In the genomic region with DNA sequence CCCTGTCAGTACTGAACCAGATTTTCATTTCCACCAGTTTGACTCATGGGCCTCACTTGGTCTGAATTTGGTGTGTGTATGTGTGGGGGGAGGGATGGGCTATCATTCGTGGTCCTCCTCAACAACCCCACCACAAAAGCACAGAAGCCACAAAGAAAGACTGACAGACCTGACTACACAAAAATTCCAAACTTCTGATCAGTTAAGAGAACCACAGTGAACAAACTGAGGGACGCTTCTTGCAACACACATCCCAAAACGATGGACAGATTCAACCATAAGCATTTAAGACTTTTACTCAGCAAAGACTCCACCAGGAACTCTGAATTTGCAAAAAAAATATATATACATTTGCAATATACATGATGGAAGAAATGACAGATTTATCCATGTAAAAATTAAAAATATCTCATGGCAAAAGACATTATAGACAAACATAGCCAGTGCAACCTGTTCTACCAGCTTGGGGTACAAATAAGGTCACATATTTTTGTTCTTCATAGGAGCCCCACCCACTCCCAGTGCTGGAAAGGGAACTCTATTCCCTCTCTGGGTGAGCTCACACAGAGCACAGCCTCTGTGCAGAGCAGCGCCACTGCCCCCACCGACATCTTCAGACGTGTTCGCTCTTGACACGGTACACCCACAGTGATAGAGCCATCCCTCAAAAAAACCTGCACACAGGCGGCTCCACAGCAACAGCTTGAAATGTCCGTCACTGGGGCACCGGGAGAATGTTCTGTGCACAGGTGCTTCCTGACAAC, we compare ENCODE assay signal across 17 cellular contexts. TPM values are rescaled to one million over a fixed set of nuclear protein-coding genes. Genes with fewer than 3 reads are reported as not detected.
DNase-seq lines count a peak whose midpoint lies in the region; ATAC-seq, FAIRE-seq and TF ChIP-seq lines count a peak whose summit lies in the region.
"Had no signal": no experiment of that assay in that cellular context is flagged by ENCODE, and none has a peak within 500 bp of the region (broad histone marks: within the 10 kb centered on the region; RNA-seq: fewer than 3 reads in every experiment).

No MANE protein-coding gene starts in this region.

- intact Hi-C loops in HCT116 (cut with micrococcal nuclease) = no loop called here

- H4K20me1 ChIP-seq in HCT116 (ENCODE audit: insufficient read depth) (no peaks in the 10 kb centered on the region), astrocyte (ENCODE audit: insufficient read depth, low read length) (no peaks in the 10 kb centered on the region)

- RAD21 ChIA-PET in HCT116 (lab: Charles Lee; ENCODE audit: low non-redundant PET in 1 of 2, low total read pairs in 2 of 2, uncharacterized antibody in 2 of 2, unreplicated experiment in 2 of 2) = no interaction called here

- H3K27ac Mint-ChIP-seq in astrocyte (ENCODE audit: unreplicated experiment) = peak overlapping the region; percentile 44
- H3K27ac Mint-ChIP-seq: brain had no signal

- H3K79me2 ChIP-seq in HCT116 (ENCODE audit: insufficient read depth, low read length) (no peaks in the 10 kb centered on the region), astrocyte (ENCODE audit: insufficient read depth, low read length) (no peaks in the 10 kb centered on the region)

- no TSS peak for BruUV-seq in HCT116 (replicated peaks; lab: Mats Ljungman, UMichigan)

- no peak for FAIRE-seq in astrocyte (lab: Jason Lieb, UNC)
- FAIRE-seq: G401.6, islet of Langerhans had no signal

- H3K27ac ChIP-seq in HCT116 (ENCODE audit: low read depth, low read length) = no peak overlapping the region
- H3K27ac ChIP-seq in astrocyte (ENCODE audit: low read depth, low read length) = no peak overlapping the region
- H3K27ac ChIP-seq in skin epidermis = peak overlapping the region in 16 of 21 experiments; percentile 15 to 67 (median 56)
- H3K27ac ChIP-seq: right lobe of liver had no signal

- H3K9me3 Mint-ChIP-seq in astrocyte (ENCODE audit: unreplicated experiment) = peaks cover 22% of the 10 kb centered on the region

- no peak overlapping the region for H3K4me3 ChIP-seq in HCT116 (replicated peaks in 1 of 2; ENCODE audit: low read depth in 1 of 2, low read length in 2 of 2)
- no peak overlapping the region for H3K4me3 ChIP-seq in astrocyte (ENCODE audit: insufficient read depth, low read depth, low read length)
- no peak overlapping the region for H3K4me3 ChIP-seq in kidney epithelial cell (ENCODE audit: low read depth, low read length)
- H3K4me3 ChIP-seq in skin epidermis = no peak overlapping the region
- H3K4me3 ChIP-seq: right lobe of liver had no signal

- TF ChIP-seq CTCF in HCT116 (IDR thresholded peaks at IDR 0.05 in 2 of 3, conservative IDR thresholded peaks at IDR 0.05 in 1 of 3; ENCODE audit: borderline replicate concordance in 1 of 3, insufficient read depth in 1 of 3, low read depth in 2 of 3, low read length in 2 of 3) = no peak
- TF ChIP-seq CTCF in astrocyte (IDR thresholded peaks at IDR 0.05; ENCODE audit: insufficient read depth, low read depth, low read length) = no peak
- TF ChIP-seq CTCF in kidney epithelial cell (IDR thresholded peaks at IDR 0.05; ENCODE audit: insufficient read depth, low read length, poor library complexity, severe bottlenecking) = no peak
- no peak for TF ChIP-seq CTCF in omental fat pad (IDR thresholded peaks at IDR 0.05)

- 0 out of 2 replicates have a peak overlapping the region, but pooled peaks have one; percentile 7 for H3K4me2 ChIP-seq in HCT116 (ENCODE audit: low read length)
- H3K4me2 ChIP-seq in astrocyte (ENCODE audit: low read length) = no peak overlapping the region

- DNase-seq in HCT116 (ENCODE audit: low read depth, low spot score) (no peak), astrocyte (ENCODE audit: low read depth) (no peak), kidney epithelial cell (ENCODE audit: low read depth) (peak; percentile 2), iPS-NIHi7 (ENCODE audit: extremely low spot score) (no peak), NCI-H146 (lab: John Stamatoyannopoulos, UW) (no peak), omental fat pad (ENCODE audit: low spot score) (no peak)
- DNase-seq: activated naive CD4-positive, alpha-beta T cell treated with anti-CD3 and anti-CD28 coated beads, Interleukin-2, amount 50 U/mL, for 16 hours; activated T-cell treated with anti-CD3 and anti-CD28 coated beads, Interleukin-2, amount 50 U/mL, for 1 hour; NCI-H2029; NCI-H748 treated with DMSO at 0.1 percent for 48 hours; stimulated activated CD4-positive, alpha-beta T cell treated with anti-CD3 and anti-CD28 coated beads, Interleukin-2, amount 100 ng/mL, for 48 hours had no signal

- no peak for TF ChIP-seq RAD21 in HCT116 (IDR thresholded peaks at IDR 0.05; ENCODE audit: low read depth)

- 0 out of 2 replicates have a peak, but pooled peaks have one; percentile 42 for ATAC-seq in HCT116
- ATAC-seq in GM19463 (IDR thresholded peaks at IDR 0.05; ENCODE audit: unreplicated experiment) = no peak
- no peak for ATAC-seq in omental fat pad (ENCODE audit: low FRiP score)
- ATAC-seq: right lobe of liver had no signal

- H3K36me3 ChIP-seq in HCT116 (ENCODE audit: control insufficient read depth in 1 of 2, insufficient read depth in 2 of 2, low read length in 2 of 2) (no peaks in the 10 kb centered on the region), astrocyte (ENCODE audit: insufficient read depth, low read length) (no peaks in the 10 kb centered on the region), kidney epithelial cell (ENCODE audit: control insufficient read depth, insufficient read depth, low read length) (no peaks in the 10 kb centered on the region)
- H3K36me3 ChIP-seq: right lobe of liver had no signal

- peak overlapping the region; percentile 47 for H3K4me3 Mint-ChIP-seq in astrocyte (ENCODE audit: unreplicated experiment)
- H3K4me3 Mint-ChIP-seq: brain had no signal

- CTCF ChIA-PET in HCT116 (lab: Charles Lee) = no interaction called here

- H3K4me1 ChIP-seq in HCT116 (ENCODE audit: control insufficient read depth in 1 of 2, insufficient read depth in 2 of 2, low read length in 2 of 2) (peaks cover 3 to 10% of the 10 kb centered on the region in 2 experiments; a peak in 2 of 4 replicates), astrocyte (ENCODE audit: insufficient read depth, low read length) (no peaks in the 10 kb centered on the region)
- H3K4me1 ChIP-seq: right lobe of liver had no signal

- H2AFZ ChIP-seq in HCT116 (ENCODE audit: low read depth, low read length, poor library complexity, severe bottlenecking) (no peak overlapping the region), astrocyte (ENCODE audit: low read depth, low read length) (no peak overlapping the region)

- TF ChIP-seq POLR2A in HCT116 (IDR thresholded peaks at IDR 0.05; ENCODE audit: borderline replicate concordance, extremely low read depth, insufficient read depth, insufficient read length) = no peak

- H3K9ac ChIP-seq in HCT116 (ENCODE audit: low read length) = no peak overlapping the region
- no peak overlapping the region for H3K9ac ChIP-seq in astrocyte (ENCODE audit: low read length)

- H3K36me3 Mint-ChIP-seq in astrocyte (ENCODE audit: low read depth, unreplicated experiment) = no peaks in the 10 kb centered on the region
- H3K36me3 Mint-ChIP-seq: brain had no signal

- peaks cover 63% of the 10 kb centered on the region for H3K27me3 Mint-ChIP-seq in astrocyte (ENCODE audit: low read depth, unreplicated experiment)

- H3K27me3 ChIP-seq in HCT116 (ENCODE audit: insufficient read depth, low read length) (no peaks in the 10 kb centered on the region), astrocyte (ENCODE audit: insufficient read depth, low read length) (peaks cover 12% of the 10 kb centered on the region), kidney epithelial cell (ENCODE audit: control insufficient read depth, insufficient read depth, low read length) (peaks cover 9% of the 10 kb centered on the region)
- H3K27me3 ChIP-seq: right lobe of liver had no signal

- no peaks in the 10 kb centered on the region for H3K9me2 ChIP-seq in HCT116 (ENCODE audit: insufficient read depth)

- POLR2A ChIA-PET in HCT116 (lab: Charles Lee) = no interaction called here

- H3K9me3 ChIP-seq in HCT116 (ENCODE audit: control insufficient read depth in 1 of 2, insufficient read depth in 1 of 2, low read depth in 1 of 2, low read length in 2 of 2) = peaks cover 4 to 17% of the 10 kb centered on the region in 2 experiments; a peak in 2 of 4 replicates
- peaks cover 15% of the 10 kb centered on the region for H3K9me3 ChIP-seq in astrocyte (ENCODE audit: insufficient read depth, low read depth, low read length)
- H3K9me3 ChIP-seq: right lobe of liver had no signal

- peaks cover 11% of the 10 kb centered on the region for H3K4me1 Mint-ChIP-seq in astrocyte (ENCODE audit: low read depth, unreplicated experiment)
- H3K4me1 Mint-ChIP-seq: brain had no signal

TF ChIP-seq in HCT116, 20 proteins besides CTCF, POLR2A, EP300 and RAD21:
- TF ChIP-seq SIN3A (IDR thresholded peaks at IDR 0.05; ENCODE audit: low read depth) (no peak), FOSL1 (IDR thresholded peaks at IDR 0.05; ENCODE audit: low read depth) (no peak), SP1 (IDR thresholded peaks at IDR 0.05; ENCODE audit: low read depth) (no peak), ELF1 (IDR thresholded peaks at IDR 0.05; ENCODE audit: borderline replicate concordance, low read depth) (no peak), CBX3 (IDR thresholded peaks at IDR 0.05; ENCODE audit: low read depth) (no peak), EGR1 (IDR thresholded peaks at IDR 0.05; ENCODE audit: low read depth) (no peak), ZFX (IDR thresholded peaks at IDR 0.05) (no peak)
- TF ChIP-seq, protein P1, sequence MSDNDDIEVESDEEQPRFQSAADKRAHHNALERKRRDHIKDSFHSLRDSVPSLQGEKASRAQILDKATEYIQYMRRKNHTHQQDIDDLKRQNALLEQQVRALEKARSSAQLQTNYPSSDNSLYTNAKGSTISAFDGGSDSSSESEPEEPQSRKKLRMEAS (IDR thresholded peaks at IDR 0.05) = no peak

RNA-seq across cellular contexts. Expression of a gene that starts 49.7 kb away (rescaled TPM):
- total RNA-seq in HCT116 (2021; ENCODE audit: unreplicated experiment) = 85.9 TPM
- 71.0 and 86.6 TPM in 2 replicates for polyA plus RNA-seq in HCT116 (2012)
- 5.8 and 6.6 TPM in 2 replicates for total RNA-seq in astrocyte
- total RNA-seq in kidney epithelial cell = 2.4 and 2.7 TPM in 2 replicates
- total RNA-seq in omental fat pad = 10 to 100 TPM in 1 of 4 donors, 1 to 10 TPM in 3; 4.7 to 21.3 (median 8.3) TPM

RNA-seq across cellular contexts. Expression of a gene that starts 53.6 kb away (rescaled TPM):
- total RNA-seq in HCT116 (2021; ENCODE audit: unreplicated experiment) (0.10 TPM), astrocyte (1.7 and 2.2 TPM in 2 replicates), kidney epithelial cell (1.7 and 1.9 TPM in 2 replicates), omental fat pad (1 to 10 TPM; 2.7 to 9.0 (median 7.6) TPM)
- polyA plus RNA-seq in HCT116 (2012) = 0.03 TPM in 1 of 2 replicates, not detected in the other

Comparison
In these comparisons a context has a peak if more than half of its experiments do, and no peak if none do; other contexts are left out.
1. H3K27ac ChIP-seq: peak in skin epidermis (16 of 21); none in HCT116 (single experiment) and astrocyte (single experiment).